ENCODE assay signal across 8 cellular contexts in the genomic region with DNA sequence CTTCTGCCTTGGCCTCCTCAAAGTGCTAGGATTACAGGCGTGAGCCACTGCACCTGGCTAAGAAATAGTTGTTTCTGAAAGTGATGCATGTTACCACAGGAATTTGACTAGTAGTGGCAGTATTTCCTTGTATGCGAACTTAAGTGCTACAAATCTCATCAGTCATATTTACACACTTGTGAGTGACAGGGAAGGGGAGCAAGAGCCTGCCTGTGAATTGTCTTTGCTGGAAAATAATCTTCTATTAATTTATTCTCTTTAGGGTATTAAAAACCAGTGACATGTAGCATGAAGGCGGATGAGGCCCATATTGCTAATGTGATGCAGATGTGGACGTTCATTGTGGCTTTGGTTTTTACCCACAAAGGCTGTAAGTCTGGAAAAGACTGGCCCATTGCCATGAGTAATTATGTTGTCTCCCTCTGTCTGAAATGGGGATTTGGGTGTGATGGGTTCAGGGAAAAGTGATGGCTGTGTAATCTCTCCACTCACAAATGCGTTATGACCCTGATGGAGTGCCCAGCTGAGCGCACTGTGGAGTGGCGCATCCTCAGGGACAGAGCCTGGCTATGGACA.
DNase-seq lines count a peak whose midpoint lies in the region; TF ChIP-seq lines count a peak whose summit lies in the region.

No MANE protein-coding gene starts in this region.

- CTCF ChIA-PET in Calu3 (lab: Charles Lee): no interaction called here

- peaks cover 24% of the 10 kb centered on the region for H3K4me1 Mint-ChIP-seq in Calu3 (ENCODE audit: low read depth, unreplicated experiment)
- H3K4me1 Mint-ChIP-seq in IgD-negative memory B cell: peaks cover 15 to 25% (median 18%) of the 10 kb centered on the region in 3 donors
- H3K4me1 Mint-ChIP-seq in activated naive CD8-positive, alpha-beta T cell treated with anti-CD3 and anti-CD28 coated beads for 36 hours: peaks cover 27% of the 10 kb centered on the region

- H3K23ac ChIP-seq in mesenchymal stem cell (ENCODE audit: low read length in 2 of 2): no peak overlapping the region

- H3K18ac ChIP-seq in mesenchymal stem cell (ENCODE audit: low read depth in 1 of 2, low read length in 2 of 2): no peak overlapping the region

- DNase-seq in Calu3 (peak; percentile 36), mesenchymal stem cell (peak; percentile 60), cardiac septum (ENCODE audit: low spot score) (no peak), LoVo (ENCODE audit: low spot score) (no peak), GOT3 (lab: John Stamatoyannopoulos, UW) (no peak)
- DNase-seq in activated naive CD8-positive, alpha-beta T cell treated with anti-CD3 and anti-CD28 coated beads for 36 hours: no peak
- DNase-seq in activated naive CD4-positive, alpha-beta T cell (lab: John Stamatoyannopoulos, UW): no peak

- H2BK120ac ChIP-seq in mesenchymal stem cell (ENCODE audit: low read depth, low read length): no peak overlapping the region

- H2BK15ac ChIP-seq in mesenchymal stem cell (ENCODE audit: low read depth, poor library complexity, severe bottlenecking): no peak overlapping the region

- H3K27me3 Mint-ChIP-seq in Calu3 (ENCODE audit: unreplicated experiment) (no peaks in the 10 kb centered on the region), IgD-negative memory B cell (no peaks in the 10 kb centered on the region)
- no peaks in the 10 kb centered on the region for H3K27me3 Mint-ChIP-seq in activated naive CD8-positive, alpha-beta T cell treated with anti-CD3 and anti-CD28 coated beads for 36 hours

- H3K27ac ChIP-seq in mesenchymal stem cell (ENCODE audit: low read length, poor library complexity, severe bottlenecking): peak overlapping the region; percentile 42

- no peak overlapping the region for H3K9ac ChIP-seq in mesenchymal stem cell (ENCODE audit: low read length)

- H2AFZ ChIP-seq in mesenchymal stem cell (ENCODE audit: low read depth, low read length): no peak overlapping the region

- 55% methylated on average over 4 of the region's 7 CpGs for WGBS in mesenchymal stem cell

- intact Hi-C loops in Calu3 (cut with micrococcal nuclease; ENCODE audit: unreplicated experiment) (loop anchor here (5.0 kb wide), 1 partner anchor 57 kb away; no protein-coding TSS in a partner anchor), cardiac septum (cut with DNase I) (no loop called here)

- no peak overlapping the region for H2BK12ac ChIP-seq in mesenchymal stem cell (ENCODE audit: low read length in 2 of 2)

- no peak overlapping the region for H3K4me2 ChIP-seq in mesenchymal stem cell (ENCODE audit: low read length, poor library complexity, severe bottlenecking)

- no peak overlapping the region for H3K4ac ChIP-seq in mesenchymal stem cell (ENCODE audit: low read depth in 1 of 2, low read length in 2 of 2)

- peaks cover 6% of the 10 kb centered on the region for H3K4me1 ChIP-seq in mesenchymal stem cell (ENCODE audit: control insufficient read depth, insufficient read depth, low read depth, low read length)

- no peak overlapping the region for H4K91ac ChIP-seq in mesenchymal stem cell (ENCODE audit: low read length)

- no peaks in the 10 kb centered on the region for H3K27me3 ChIP-seq in mesenchymal stem cell (ENCODE audit: control insufficient read depth in 1 of 2, insufficient read depth in 1 of 2, low read length in 2 of 2)

- H3K9me3 Mint-ChIP-seq in Calu3 (ENCODE audit: low read depth, unreplicated experiment): no peaks in the 10 kb centered on the region
- H3K9me3 Mint-ChIP-seq in IgD-negative memory B cell: peaks cover 0 to 22% (median 4%) of the 10 kb centered on the region in 3 donors
- peaks cover 21% of the 10 kb centered on the region for H3K9me3 Mint-ChIP-seq in activated naive CD8-positive, alpha-beta T cell treated with anti-CD3 and anti-CD28 coated beads for 36 hours

- BruUV-seq in Calu3 (replicated peaks; lab: Mats Ljungman, UMichigan): no TSS peak

- H3K9me3 ChIP-seq in mesenchymal stem cell (ENCODE audit: control insufficient read depth, low read length): no peaks in the 10 kb centered on the region

- H3K27ac Mint-ChIP-seq in Calu3 (ENCODE audit: unreplicated experiment): no peak overlapping the region
- H3K27ac Mint-ChIP-seq in IgD-negative memory B cell: peak overlapping the region in 2 of 3 donors; percentile 19 to 46
- H3K27ac Mint-ChIP-seq in activated naive CD8-positive, alpha-beta T cell treated with anti-CD3 and anti-CD28 coated beads for 36 hours: peak overlapping the region; percentile 73

- no peak overlapping the region for H3K4me3 Mint-ChIP-seq in Calu3 (ENCODE audit: low read depth, unreplicated experiment)
- H3K4me3 Mint-ChIP-seq in IgD-negative memory B cell: no peak overlapping the region
- H3K4me3 Mint-ChIP-seq in activated naive CD8-positive, alpha-beta T cell treated with anti-CD3 and anti-CD28 coated beads for 36 hours: no peak overlapping the region

- no peak overlapping the region for H2BK5ac ChIP-seq in mesenchymal stem cell (ENCODE audit: low read depth, low read length, poor library complexity, severe bottlenecking)

- peaks cover 5% of the 10 kb centered on the region for H3K36me3 Mint-ChIP-seq in Calu3 (ENCODE audit: insufficient read depth, unreplicated experiment)
- H3K36me3 Mint-ChIP-seq in IgD-negative memory B cell: peaks cover 14% of the 10 kb centered on the region
- peaks cover 40% of the 10 kb centered on the region for H3K36me3 Mint-ChIP-seq in activated naive CD8-positive, alpha-beta T cell treated with anti-CD3 and anti-CD28 coated beads for 36 hours

- TF ChIP-seq CTCF in Calu3 (IDR thresholded peaks at IDR 0.05; ENCODE audit: unreplicated experiment): no peak

- no peak overlapping the region for H2AK5ac ChIP-seq in mesenchymal stem cell (ENCODE audit: low read length, severe bottlenecking)

- H4K8ac ChIP-seq in mesenchymal stem cell (ENCODE audit: low read length): no peak overlapping the region

- H3K14ac ChIP-seq in mesenchymal stem cell (ENCODE audit: low read length in 2 of 2): no peak overlapping the region

- H3K79me1 ChIP-seq in mesenchymal stem cell (replicated peaks; ENCODE audit: low read length, poor library complexity, severe bottlenecking): peaks cover 14% of the 10 kb centered on the region

- no peak overlapping the region for H3K4me3 ChIP-seq in mesenchymal stem cell (ENCODE audit: insufficient read depth in 1 of 2, low read depth in 1 of 2, low read length in 2 of 2)

- no peaks in the 10 kb centered on the region for H3K36me3 ChIP-seq in mesenchymal stem cell (ENCODE audit: control insufficient read depth in 1 of 2, insufficient read depth in 2 of 2, low read depth in 1 of 2, low read length in 2 of 2)

Comparison
In these comparisons a context has a peak if more than half of its experiments do, and no peak if none do; other contexts are left out.
1. DNase-seq: peak in Calu3 (single experiment) and mesenchymal stem cell (single experiment); none in activated naive CD8-positive, alpha-beta T cell treated with anti-CD3 and anti-CD28 coated beads for 36 hours (single experiment), cardiac septum (single experiment), LoVo (single experiment), GOT3 (single experiment) and activated naive CD4-positive, alpha-beta T cell (0 of 4).